ENCODE assay signal across 10 cellular contexts in genomic region chr17:75345514-75346167, GRCh38. TPM values are rescaled to one million over a fixed set of nuclear protein-coding genes. Genes with fewer than 3 reads are reported as not detected.
A peak's percentile ranks its signal among the peaks of the same experiment; 100 is the strongest.
DNase-seq lines count a peak whose midpoint lies in the region; ATAC-seq, FAIRE-seq and TF ChIP-seq lines count a peak whose summit lies in the region.
"Had no signal": no experiment of that assay in that cellular context is flagged by ENCODE, and none has a peak within 500 bp of the region (broad histone marks: within the 10 kb centered on the region; RNA-seq: fewer than 3 reads in every experiment).

No MANE protein-coding gene starts in this region.

- peak overlapping the region; percentile 64; the same call in 1 of the 2 replicates for H2BK20ac ChIP-seq in H1 (ENCODE audit: low read length)

- H2BK5ac ChIP-seq in H1 (ENCODE audit: low read depth, low read length), result peak overlapping the region; percentile 81; the same call in 1 of the 2 replicates

- H2AFZ ChIP-seq in H1 (ENCODE audit: low read length) (no peak overlapping the region), PC-9 (no peak overlapping the region)

- H3K56ac ChIP-seq in H1 (replicated peaks; ENCODE audit: insufficient read length, low read depth, low read length), result no peak overlapping the region

- H3K18ac ChIP-seq in H1 (ENCODE audit: extremely low read depth, low read length), result peak overlapping the region; percentile 79; the same call in 1 of the 2 replicates

- H3K4me1 ChIP-seq in H1 (replicated peaks in 1 of 4; ENCODE audit: control insufficient read depth in 3 of 4, insufficient read depth in 4 of 4, low read length in 3 of 4) (peaks cover 18 to 36% (median 31%) of the 10 kb centered on the region in 4 experiments), PC-9 (replicated peaks; ENCODE audit: insufficient read depth) (no peaks in the 10 kb centered on the region), aorta (ENCODE audit: control insufficient read depth in 1 of 2, insufficient read depth in 2 of 2, low read length in 2 of 2) (peaks cover 3 to 4% of the 10 kb centered on the region in 2 donors)

- H2BK15ac ChIP-seq in H1 (ENCODE audit: low read length), result peak overlapping the region; percentile 54; the same call in 1 of the 2 replicates

- FAIRE-seq in H1 (lab: Jason Lieb, UNC), result no peak

- TF ChIP-seq CTCF in H1 (IDR thresholded peaks at IDR 0.05; ENCODE audit: control extremely low read depth in 1 of 3, insufficient read depth in 1 of 3, low read depth in 1 of 3, low read length in 3 of 3) (no peak), PC-9 (conservative IDR thresholded peaks at IDR 0.05) (no peak)

- peak overlapping the region; percentile 40; the same call in 1 of the 2 replicates for H2BK12ac ChIP-seq in H1 (ENCODE audit: low read depth, low read length)

- 8% methylated on average over 8 of the region's 8 CpGs; no CpG with 5 or more reads in 1 of the 2 experiments for WGBS in H1 (ENCODE audit: extremely low coverage in 1 of 2, insufficient coverage in 1 of 2, insufficient read length in 1 of 2, insufficient replicate concordance in 2 of 2, low coverage in 1 of 2, low lambda C conversion rate in 2 of 2, missing lambda C conversion rate in 1 of 2), 2 experiments
- 62 to 64% methylated on average over 8 of the region's 8 CpGs for WGBS in aorta, 2 donors

- peaks cover 2 to 8% of the 10 kb centered on the region in 2 experiments for H4K20me1 ChIP-seq in H1 (replicated peaks in 1 of 2; ENCODE audit: control insufficient read depth in 1 of 2, insufficient read depth in 2 of 2, low read length in 2 of 2)
- H4K20me1 ChIP-seq in PC-9 (ENCODE audit: insufficient read depth), result peaks cover 45% of the 10 kb centered on the region

- H3K4me3 ChIP-seq in H1 (ENCODE audit: extremely low read depth in 1 of 4, insufficient read depth in 2 of 4, low read depth in 3 of 4, low read length in 4 of 4) (peak overlapping the region; percentile 21 to 53 (median 30); a peak in 6 of 8 replicates), PC-9 (no peak overlapping the region), aorta (ENCODE audit: low read length in 2 of 2) (no peak overlapping the region)
- H3K4me3 ChIP-seq: lung had no signal

- POLR2A ChIA-PET in H1 (lab: Charles Lee; ENCODE audit: partially characterized antibody) (interaction anchor here (0.6 to 3.2 kb wide), 13 partner anchors 7 to 180 kb away, joined by 3 to 17 read pairs (median 3); no protein-coding TSS in a partner anchor), PC-9 (lab: Charles Lee; ENCODE audit: unreplicated experiment) (no interaction called here)

- intact Hi-C loops in PC-9 (cut with micrococcal nuclease; ENCODE audit: unreplicated experiment), result no loop called here
- intact Hi-C loops in aorta (cut with DNase I), result no loop called here

- DNase-seq in DMS 273 (lab: John Stamatoyannopoulos, UW; ENCODE audit: unreplicated experiment) (peak; percentile 22), DMS 273 treated with DMSO at 0.1 percent for 48 hours (lab: John Stamatoyannopoulos, UW) (no peak), SKM-1 (lab: John Stamatoyannopoulos, UW; ENCODE audit: unreplicated experiment) (peak; percentile 12), H1 (ENCODE audit: low read depth in 1 of 2, low spot score in 2 of 2) (no peak), COR-L47 (lab: John Stamatoyannopoulos, UW) (no peak), PC-9 (no peak), aorta (no peak)

- TF ChIP-seq RAD21 in H1 (IDR thresholded peaks at IDR 0.05 in 1 of 2, conservative IDR thresholded peaks at IDR 0.05 in 1 of 2; ENCODE audit: low read depth in 2 of 2, low read length in 2 of 2), result no peak

- CTCF ChIA-PET in H1 (lab: Charles Lee; ENCODE audit: partially characterized antibody) (interaction anchor here (0.6 to 2.6 kb wide), 6 partner anchors 9 to 1099 kb away, joined by 3 to 9 read pairs (median 4); no protein-coding TSS in a partner anchor), PC-9 (lab: Charles Lee) (interaction anchor here (0.6 kb wide), 1 partner anchor 85 kb away, joined by 12 read pairs; no protein-coding TSS in a partner anchor)

- H3K23ac ChIP-seq in H1 (ENCODE audit: insufficient read length), result no peak overlapping the region

- H3K14ac ChIP-seq in H1 (ENCODE audit: insufficient read length), result no peak overlapping the region

- H3K27me3 ChIP-seq in H1 (replicated peaks in 1 of 4; ENCODE audit: control insufficient read depth in 3 of 4, extremely low read depth in 1 of 4, insufficient read depth in 3 of 4, low read length in 3 of 4), result no peaks in the 10 kb centered on the region
- no peaks in the 10 kb centered on the region for H3K27me3 ChIP-seq in PC-9 (ENCODE audit: insufficient read depth, low read depth)
- H3K27me3 ChIP-seq in aorta (ENCODE audit: control insufficient read depth in 1 of 2, insufficient read depth in 2 of 2, low read length in 1 of 2), result no peaks in the 10 kb centered on the region

- H3F3A ChIP-seq in PC-9 (ENCODE audit: insufficient read depth, low read depth), result peaks cover 3% of the 10 kb centered on the region

- peaks cover 2% of the 10 kb centered on the region; the same call in 1 of the 2 replicates for H3K23me2 ChIP-seq in H1 (ENCODE audit: low read depth, low read length)

- H3K27ac ChIP-seq in H1 (ENCODE audit: low read depth, low read length), result 0 out of 2 replicates have a peak overlapping the region, but pooled peaks have one; percentile 41
- no peak overlapping the region for H3K27ac ChIP-seq in PC-9
- H3K27ac ChIP-seq in aorta (ENCODE audit: low read depth in 1 of 2, low read length in 2 of 2), result no peak overlapping the region
- H3K27ac ChIP-seq: 22Rv1 had no signal

- TF ChIP-seq POLR2A in H1 (IDR thresholded peaks at IDR 0.05; ENCODE audit: control extremely low read depth in 1 of 2, low read depth in 2 of 2, low read length in 2 of 2), result no peak

- H3K4ac ChIP-seq in H1 (replicated peaks; ENCODE audit: insufficient read length, low read depth, low read length), result no peak overlapping the region

- no peak overlapping the region for H2AK5ac ChIP-seq in H1 (ENCODE audit: low read depth, low read length)

- H3K4me2 ChIP-seq in H1 (ENCODE audit: insufficient read depth in 1 of 2, low read depth in 2 of 2, low read length in 2 of 2) (peak overlapping the region; percentile 72 to 82), PC-9 (no peak overlapping the region)

- H3K79me1 ChIP-seq in H1 (ENCODE audit: low read depth, low read length), result peaks cover 4% of the 10 kb centered on the region

- peak overlapping the region; percentile 3 for H4K5ac ChIP-seq in H1 (ENCODE audit: insufficient read length, low read depth, low read length)

- peak overlapping the region in 2 of 4 experiments; percentile 18 to 22; a peak in 1 of 7 replicates for H3K9ac ChIP-seq in H1 (replicated peaks in 1 of 4; ENCODE audit: extremely low read depth in 1 of 4, low read depth in 3 of 4, low read length in 3 of 4)

- no peaks in the 10 kb centered on the region for H3K9me3 ChIP-seq in H1 (ENCODE audit: insufficient read depth in 2 of 2, low read depth in 1 of 2, low read length in 1 of 2)
- H3K9me3 ChIP-seq in PC-9 (ENCODE audit: insufficient read depth, low read depth), result no peaks in the 10 kb centered on the region
- no peaks in the 10 kb centered on the region for H3K9me3 ChIP-seq in aorta (ENCODE audit: control insufficient read depth, low read length)

- H3K9me2 ChIP-seq in PC-9 (ENCODE audit: insufficient read depth), result no peaks in the 10 kb centered on the region

- no peak overlapping the region for H2BK120ac ChIP-seq in H1 (replicated peaks; ENCODE audit: low read depth, low read length)

- H3K36me3 ChIP-seq in H1 (ENCODE audit: control insufficient read depth in 2 of 4, insufficient read depth in 4 of 4, low read length in 3 of 4), result no peaks in the 10 kb centered on the region
- no peaks in the 10 kb centered on the region for H3K36me3 ChIP-seq in PC-9 (ENCODE audit: low read depth)
- H3K36me3 ChIP-seq in aorta (ENCODE audit: control insufficient read depth in 1 of 2, insufficient read depth in 2 of 2, low read length in 1 of 2), result no peaks in the 10 kb centered on the region

- ATAC-seq in HG02798 (IDR thresholded peaks at IDR 0.05; ENCODE audit: poor library complexity, unreplicated experiment) (peak; percentile 68), aorta (ENCODE audit: low FRiP score) (no peak)

- no peak overlapping the region for H4K8ac ChIP-seq in H1 (ENCODE audit: extremely low read depth, insufficient read depth, low read length)

- no TSS peak for BruUV-seq in PC-9 (replicated peaks; lab: Mats Ljungman, UMichigan)

- H3K79me2 ChIP-seq in H1 (ENCODE audit: control insufficient read depth in 1 of 2, insufficient read depth in 2 of 2, low read length in 2 of 2), result peaks cover 0 to 76% of the 10 kb centered on the region in 2 experiments; a peak in 3 of 4 replicates
- H3K79me2 ChIP-seq in PC-9 (ENCODE audit: low read depth), result peaks cover 41% of the 10 kb centered on the region

- no peak for TF ChIP-seq EP300 in H1 (IDR thresholded peaks at IDR 0.05; ENCODE audit: borderline replicate concordance in 1 of 2, low read depth in 2 of 2, low read length in 2 of 2)

- no peak overlapping the region for H4K91ac ChIP-seq in H1 (replicated peaks; ENCODE audit: insufficient read length, low read length)

TF ChIP-seq in H1, 55 proteins besides CTCF, POLR2A, EP300 and RAD21 (continues in another document):
- no peak for TF ChIP-seq CHD1 (IDR thresholded peaks at IDR 0.05; ENCODE audit: low read depth, low read length)

RNA-seq across cellular contexts. Expression of gene SLC25A19, which starts 56.4 kb away (rescaled TPM):
- total RNA-seq in H1 (2021; fragmentation: NEBNext Ultra II Directional; extraction: Animal tissue kit (Norgen Biotek cat#: 25700)), result 28.6 and 33.3 TPM in 2 replicates
- polyA plus RNA-seq in H1 (2011; rRNA removed) (32.6 and 34.2 TPM in 2 replicates), aorta (1 to 10 TPM; 5.0 to 7.8 TPM)
- polyA plus RNA-seq in H1 (2011; cell fraction: cytosol; rRNA removed), result 28.9 TPM
- 28.4 TPM for polyA plus RNA-seq in H1 (2011; cell fraction: nucleus; rRNA removed)
- polyA plus RNA-seq in H1 (2012, experiment 1 of 2), result 18.5 to 29.1 TPM (median 25.6 TPM) in 4 replicates
- 29.7 TPM for polyA plus RNA-seq in H1 (2012, experiment 2 of 2)
- 26.5 TPM for polyA plus RNA-seq in H1 (2013, experiment 1 of 2)
- polyA plus RNA-seq in H1 (2013, experiment 2 of 2), result 25.1 TPM
- polyA minus RNA-seq in H1 (2011; rRNA and poly(A)+ RNA removed), result 19.6 and 21.1 TPM in 2 replicates
- polyA minus RNA-seq in H1 (2011; cell fraction: cytosol; rRNA and poly(A)+ RNA removed), result 10.9 TPM
- 18.0 TPM for polyA minus RNA-seq in H1 (2011; cell fraction: nucleus; rRNA and poly(A)+ RNA removed)
- total RNA-seq in PC-9 (2021) (18.7 and 19.4 TPM in 2 replicates), aorta (10 to 100 TPM in 1 of 2 donors, 1 to 10 TPM in 1; 8.0 to 15.7 TPM)

RNA-seq across cellular contexts. Expression of gene GRB2, which starts 59.8 kb away (rescaled TPM):
- total RNA-seq in H1 (2021; fragmentation: NEBNext Ultra II Directional; extraction: Animal tissue kit (Norgen Biotek cat#: 25700)), result 101 and 102 TPM in 2 replicates
- polyA plus RNA-seq in H1 (2011; rRNA removed) (44.2 and 51.8 TPM in 2 replicates), aorta (10 to 100 TPM; 36.6 to 38.2 TPM)
- polyA plus RNA-seq in H1 (2011; cell fraction: cytosol; rRNA removed), result 58.1 TPM
- polyA plus RNA-seq in H1 (2011; cell fraction: nucleus; rRNA removed), result 45.2 TPM
- polyA plus RNA-seq in H1 (2012, experiment 1 of 2), result 58.4 to 70.9 TPM (median 63.2 TPM) in 4 replicates
- 69.4 TPM for polyA plus RNA-seq in H1 (2012, experiment 2 of 2)
- polyA plus RNA-seq in H1 (2013, experiment 1 of 2), result 96.2 TPM
- 83.9 TPM for polyA plus RNA-seq in H1 (2013, experiment 2 of 2)
- 40.6 and 44.1 TPM in 2 replicates for polyA minus RNA-seq in H1 (2011; rRNA and poly(A)+ RNA removed)
- 20.0 TPM for polyA minus RNA-seq in H1 (2011; cell fraction: cytosol; rRNA and poly(A)+ RNA removed)
- 41.5 TPM for polyA minus RNA-seq in H1 (2011; cell fraction: nucleus; rRNA and poly(A)+ RNA removed)
- total RNA-seq in PC-9 (2021) (75.3 and 81.3 TPM in 2 replicates), aorta (100 to 1,000 TPM in 1 of 2 donors, 10 to 100 TPM in 1; 96.8 to 106 TPM)

Comparison
In these comparisons a context has a peak if more than half of its experiments do, and no peak if none do; other contexts are left out.
1. DNase-seq: peak in DMS 273 (single experiment) and SKM-1 (single experiment); none in DMS 273 treated with DMSO at 0.1 percent for 48 hours (single experiment), H1 (0 of 2), COR-L47 (single experiment), PC-9 (0 of 2) and aorta (0 of 2).
2. H3K4me3 ChIP-seq: peak in H1 (4 of 4); none in PC-9 (single experiment) and aorta (0 of 2).